In genomic region chr1:168304865-168305264, GRCh38 we compare ENCODE assay signal across 15 cellular contexts.
"Had no signal": no experiment of that assay in that cellular context is flagged by ENCODE, and none has a peak within 500 bp of the region (broad histone marks: within the 10 kb centered on the region; RNA-seq: fewer than 3 reads in every experiment).

No MANE protein-coding gene starts in this region.

- H3K4me3 ChIP-seq: esophagus squamous epithelium, neural progenitor cell, thyroid gland had no signal

- H3K4me1 ChIP-seq: neural progenitor cell, thyroid gland had no signal

- H3K36me3 ChIP-seq: neural progenitor cell, thyroid gland had no signal

- H2AFZ ChIP-seq: neural progenitor cell had no signal

- H3K9me3 ChIP-seq: esophagus squamous epithelium, thyroid gland had no signal

- H3K4me2 ChIP-seq: neural progenitor cell had no signal

- H3K9ac ChIP-seq: neural progenitor cell had no signal

- DNase-seq: activated CD4-positive, alpha-beta T cell treated with anti-CD3 and anti-CD28 coated beads, Interleukin-2, amount 50 U/mL, for 1 hour; activated CD8-positive, alpha-beta memory T cell treated with anti-CD3 and anti-CD28 coated beads, Interleukin-2, amount 50 U/mL, for 4 hours; activated naive CD4-positive, alpha-beta T cell treated with anti-CD3 and anti-CD28 coated beads for 36 hours; activated T-cell treated with anti-CD3 and anti-CD28 coated beads, Interleukin-2, amount 50 U/mL, for 4 hours; effector memory CD8-positive, alpha-beta T cell; esophagus squamous epithelium; mesenchymal stem cell; naive thymus-derived CD4-positive, alpha-beta T cell; stimulated activated CD4-positive, alpha-beta T cell treated with anti-CD3 and anti-CD28 coated beads, Interleukin-12 subunit alpha, Interleukin-12 subunit beta, amount 100 ng/mL, for 4 hours; stimulated activated CD4-positive, alpha-beta T cell treated with anti-CD3 and anti-CD28 coated beads, Interleukin-1b, Interleukin-23, amount 100 ng/mL, for 48 hours; stimulated activated CD8-positive, alpha-beta memory T cell treated with anti-CD3 and anti-CD28 coated beads, Interleukin-4, amount 100 ng/mL, for 48 hours; stimulated activated naive CD4-positive, alpha-beta T cell; thyroid gland had no signal

- H3K27me3 ChIP-seq: esophagus squamous epithelium, neural progenitor cell, thyroid gland had no signal

- ATAC-seq: activated CD4-positive, CD25-positive, alpha-beta regulatory T cell treated with anti-CD3 and anti-CD28 coated beads, Interleukin-2, amount 50 U/mL, for 24 hours; activated T-cell treated with anti-CD3 and anti-CD28 coated beads, Interleukin-2, amount 50 U/mL, for 4 hours; effector memory CD8-positive, alpha-beta T cell; naive thymus-derived CD4-positive, alpha-beta T cell had no signal

- H3K27ac ChIP-seq: esophagus squamous epithelium, neural progenitor cell, thyroid gland had no signal
